Comparison of ENCODE assay signal across 28 cellular contexts in the genomic region with DNA sequence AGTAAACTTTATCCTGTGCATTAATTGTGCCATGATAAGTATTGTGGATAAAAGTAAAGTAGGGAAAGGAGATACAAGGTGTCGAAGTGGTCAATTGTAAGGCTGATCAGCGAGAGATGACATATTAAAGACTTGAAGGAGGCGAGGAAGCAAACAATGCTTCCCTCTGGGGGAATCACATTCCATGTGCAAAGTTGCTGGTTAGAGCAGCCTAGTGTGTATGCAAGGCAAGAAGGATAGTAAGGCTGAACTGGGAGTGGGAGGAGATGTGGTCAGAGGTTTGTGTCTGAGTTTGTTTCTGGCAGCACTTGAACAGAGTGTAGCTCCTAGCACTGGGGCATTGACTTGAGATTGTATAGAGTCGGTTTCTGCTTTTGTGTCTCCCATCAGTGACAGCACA.
"Had no signal": no experiment of that assay in that cellular context is flagged by ENCODE, and none has a peak within 500 bp of the region (broad histone marks: within the 10 kb centered on the region; RNA-seq: fewer than 3 reads in every experiment).

No MANE protein-coding gene starts in this region.

- DNase-seq: dermis blood vessel endothelial cell; effector memory CD4-positive, alpha-beta T cell; foreskin melanocyte; glutamatergic neuron; heart right ventricle; hypothalamus; kidney; mucosa of descending colon; naive B cell; pancreas; retina; right lobe of liver; small intestine; stimulated activated CD4-positive, alpha-beta T cell treated with anti-CD3 and anti-CD28 coated beads, Interleukin-15, amount 100 ng/mL, for 24 hours; stimulated activated CD4-positive, alpha-beta T cell treated with anti-CD3 and anti-CD28 coated beads, Interleukin-2, amount 100 ng/mL, for 48 hours; stimulated activated naive CD4-positive, alpha-beta T cell; stimulated activated naive CD8-positive, alpha-beta T cell treated with anti-CD3 and anti-CD28 coated beads, Interleukin-15, amount 100 ng/mL, for 72 hours; tibial artery; upper lobe of left lung had no signal

- H3K9me3 ChIP-seq: mucosa of descending colon, neutrophil, pancreas, right lobe of liver had no signal

- H3K36me3 Mint-ChIP-seq: memory B cell; mesothelial cell of epicardium; naive B cell; natural killer cell treated with Interleukin-12 subunit alpha and Interleukin-12 subunit beta and Interleukin-15 and Interleukin-18, amount 100 ng/mL, for 72 hours had no signal

- H3K4me3 ChIP-seq: coronary artery, esophagus muscularis mucosa, heart right ventricle, lung, mucosa of descending colon, pancreas, right lobe of liver, tibial artery, upper lobe of left lung had no signal

- H3K27me3 ChIP-seq: esophagus muscularis mucosa, heart right ventricle, neutrophil, pancreas, right lobe of liver, tibial artery, upper lobe of left lung had no signal

- H3K9me3 Mint-ChIP-seq: memory B cell; stimulated activated naive CD8-positive, alpha-beta T cell treated with anti-CD3 and anti-CD28 coated beads, Interleukin-15, amount 100 ng/mL, for 72 hours had no signal

- H3K27me3 Mint-ChIP-seq: memory B cell, naive B cell had no signal

- H3K27ac Mint-ChIP-seq: memory B cell; mesothelial cell of epicardium; naive B cell; natural killer cell treated with Interleukin-12 subunit alpha and Interleukin-12 subunit beta and Interleukin-15 and Interleukin-18, amount 100 ng/mL, for 72 hours; stimulated activated naive CD8-positive, alpha-beta T cell treated with anti-CD3 and anti-CD28 coated beads, Interleukin-15, amount 100 ng/mL, for 72 hours had no signal

- H3K4me1 ChIP-seq: esophagus muscularis mucosa, heart right ventricle, pancreas, right lobe of liver, tibial artery, upper lobe of left lung had no signal

- H3K27ac ChIP-seq: coronary artery, esophagus muscularis mucosa, heart right ventricle, neutrophil, pancreas, right lobe of liver, tibial artery, upper lobe of left lung had no signal

- ATAC-seq: heart right ventricle; left lobe of liver; mucosa of descending colon; natural killer cell treated with Interleukin-12 subunit alpha and Interleukin-12 subunit beta and Interleukin-15 and Interleukin-18, amount 100 ng/mL, for 72 hours; pancreas; right lobe of liver; stimulated activated naive CD8-positive, alpha-beta T cell treated with anti-CD3 and anti-CD28 coated beads, Interleukin-15, amount 100 ng/mL, for 72 hours had no signal

- H3K4me3 Mint-ChIP-seq: memory B cell; mesothelial cell of epicardium; naive B cell; natural killer cell treated with Interleukin-12 subunit alpha and Interleukin-12 subunit beta and Interleukin-15 and Interleukin-18, amount 100 ng/mL, for 72 hours; neural crest cell; stimulated activated naive CD8-positive, alpha-beta T cell treated with anti-CD3 and anti-CD28 coated beads, Interleukin-15, amount 100 ng/mL, for 72 hours had no signal

- H3K4me1 Mint-ChIP-seq: memory B cell; mesothelial cell of epicardium; naive B cell; neural crest cell; stimulated activated naive CD8-positive, alpha-beta T cell treated with anti-CD3 and anti-CD28 coated beads, Interleukin-15, amount 100 ng/mL, for 72 hours had no signal

- H3K36me3 ChIP-seq: esophagus muscularis mucosa, heart right ventricle, neutrophil, pancreas, right lobe of liver, tibial artery, upper lobe of left lung had no signal
